1 cellular context compared by ENCODE assay signal in the genomic region with DNA sequence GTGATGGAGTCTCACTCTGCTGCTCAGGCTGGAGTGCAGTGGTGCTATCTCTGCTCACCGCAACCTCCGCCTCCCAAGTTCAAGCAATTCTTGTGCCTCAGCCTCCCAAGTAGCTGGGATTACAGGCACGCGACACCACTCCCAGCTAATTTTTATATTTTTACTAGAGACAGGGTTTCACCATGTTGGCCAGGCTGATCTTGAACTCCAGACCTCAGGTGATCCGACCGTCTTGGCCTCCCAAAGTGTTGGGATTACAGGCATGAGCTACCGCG.
TF ChIP-seq lines count a peak whose summit lies in the region.

No MANE protein-coding gene starts in this region.

TF ChIP-seq in K562, 482 proteins besides CTCF, POLR2A, EP300 and RAD21:
- TF ChIP-seq, protein P1, sequence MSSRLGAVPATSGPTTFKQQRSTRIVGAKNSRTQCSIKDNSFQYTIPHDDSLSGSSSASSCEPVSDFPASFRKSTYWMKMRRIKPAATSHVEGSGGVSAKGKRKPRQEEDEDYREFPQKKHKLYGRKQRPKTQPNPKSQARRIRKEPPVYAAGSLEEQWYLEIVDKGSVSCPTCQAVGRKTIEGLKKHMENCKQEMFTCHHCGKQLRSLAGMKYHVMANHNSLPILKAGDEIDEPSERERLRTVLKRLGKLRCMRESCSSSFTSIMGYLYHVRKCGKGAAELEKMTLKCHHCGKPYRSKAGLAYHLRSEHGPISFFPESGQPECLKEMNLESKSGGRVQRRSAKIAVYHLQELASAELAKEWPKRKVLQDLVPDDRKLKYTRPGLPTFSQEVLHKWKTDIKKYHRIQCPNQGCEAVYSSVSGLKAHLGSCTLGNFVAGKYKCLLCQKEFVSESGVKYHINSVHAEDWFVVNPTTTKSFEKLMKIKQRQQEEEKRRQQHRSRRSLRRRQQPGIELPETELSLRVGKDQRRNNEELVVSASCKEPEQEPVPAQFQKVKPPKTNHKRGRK (tag; IDR thresholded peaks at IDR 0.05), result peak; percentile 55; the same call in 1 of the 2 replicates
- 0 out of 2 replicates have a peak, but pooled peaks have one; percentile 7 for TF ChIP-seq DPF2 (IDR thresholded peaks at IDR 0.05)
- TF ChIP-seq, protein P2, sequence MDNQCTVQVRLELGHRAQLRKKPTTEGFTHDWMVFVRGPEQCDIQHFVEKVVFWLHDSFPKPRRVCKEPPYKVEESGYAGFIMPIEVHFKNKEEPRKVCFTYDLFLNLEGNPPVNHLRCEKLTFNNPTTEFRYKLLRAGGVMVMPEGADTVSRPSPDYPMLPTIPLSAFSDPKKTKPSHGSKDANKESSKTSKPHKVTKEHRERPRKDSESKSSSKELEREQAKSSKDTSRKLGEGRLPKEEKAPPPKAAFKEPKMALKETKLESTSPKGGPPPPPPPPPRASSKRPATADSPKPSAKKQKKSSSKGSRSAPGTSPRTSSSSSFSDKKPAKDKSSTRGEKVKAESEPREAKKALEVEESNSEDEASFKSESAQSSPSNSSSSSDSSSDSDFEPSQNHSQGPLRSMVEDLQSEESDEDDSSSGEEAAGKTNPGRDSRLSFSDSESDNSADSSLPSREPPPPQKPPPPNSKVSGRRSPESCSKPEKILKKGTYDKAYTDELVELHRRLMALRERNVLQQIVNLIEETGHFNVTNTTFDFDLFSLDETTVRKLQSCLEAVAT (IDR thresholded peaks at IDR 0.05), result peak in 1 of 2 experiments; percentile 12; a peak in 1 of 4 replicates
